9 cellular contexts compared by ENCODE assay signal in the genomic region with DNA sequence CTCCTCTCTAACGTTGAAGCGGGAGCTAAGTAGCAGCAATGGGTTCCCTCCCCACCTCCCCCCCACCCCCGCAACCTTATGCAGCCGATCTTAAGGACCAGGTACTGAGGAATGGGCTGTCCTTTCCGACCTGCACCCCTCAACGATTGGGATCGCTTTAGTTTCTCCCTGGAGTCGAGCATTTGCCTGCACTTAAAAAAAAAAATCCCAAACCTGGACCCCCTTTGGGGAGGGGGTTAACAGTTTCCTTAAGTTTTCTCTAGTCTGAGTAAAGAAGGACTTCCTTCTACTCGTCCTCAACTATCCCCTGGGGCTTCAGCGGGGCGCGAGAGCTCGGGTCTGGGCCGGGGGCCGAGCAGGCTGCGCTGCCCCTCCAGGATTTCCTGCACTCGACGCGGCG. TPM values are rescaled to one million over a fixed set of nuclear protein-coding genes. Genes with fewer than 3 reads are reported as not detected.
DNase-seq lines count a peak whose midpoint lies in the region; ATAC-seq and TF ChIP-seq lines count a peak whose summit lies in the region.
"Had no signal": no experiment of that assay in that cellular context is flagged by ENCODE, and none has a peak within 500 bp of the region (broad histone marks: within the 10 kb centered on the region; RNA-seq: fewer than 3 reads in every experiment).

No MANE protein-coding gene starts in this region.

- peak overlapping the region; percentile 71 for H3K4me2 ChIP-seq in hepatocyte

- H3K79me2 ChIP-seq in hepatocyte = no peaks in the 10 kb centered on the region

- H3K9me3 ChIP-seq in T-helper 17 cell (ENCODE audit: control insufficient read depth, low read length, poor library complexity, severe bottlenecking) = no peaks in the 10 kb centered on the region
- H3K9me3 ChIP-seq in hepatocyte (ENCODE audit: low read depth) = no peaks in the 10 kb centered on the region

- no peak for DNase-seq in activated CD4-positive, alpha-beta T cell treated with anti-CD3 and anti-CD28 coated beads, Interleukin-2, amount 10 ng/mL, durations not matched to agents 7 days and 5 days
- no peak for DNase-seq in activated CD4-positive, alpha-beta T cell treated with anti-CD3 and anti-CD28 coated beads for 1 hour
- DNase-seq in T-helper 17 cell (no peak), hepatocyte (ENCODE audit: low spot score) (no peak), DMS79 (lab: John Stamatoyannopoulos, UW) (no peak), GM10266 (ENCODE audit: extremely low spot score) (no peak)
- DNase-seq in stimulated activated naive B cell treated with anti-CD40 and anti-IgM and Interleukin-4, amounts not matched to agents 10 μg/mL and 1 μg/mL and 100 μg/mL, for 72 hours = no peak
- DNase-seq: NCI-H1048 had no signal

- H3K9me3 Mint-ChIP-seq in activated CD4-positive, alpha-beta T cell treated with anti-CD3 and anti-CD28 coated beads, Interleukin-2, amount 10 ng/mL, durations not matched to agents 7 days and 5 days = no peaks in the 10 kb centered on the region
- no peaks in the 10 kb centered on the region for H3K9me3 Mint-ChIP-seq in stimulated activated naive B cell treated with anti-CD40 and anti-IgM and Interleukin-4, amounts not matched to agents 10 μg/mL and 1 μg/mL and 100 μg/mL, for 72 hours

- peaks cover 2% of the 10 kb centered on the region for H3K36me3 Mint-ChIP-seq in activated CD4-positive, alpha-beta T cell treated with anti-CD3 and anti-CD28 coated beads, Interleukin-2, amount 10 ng/mL, durations not matched to agents 7 days and 5 days (ENCODE audit: low read depth)
- peaks cover 2% of the 10 kb centered on the region for H3K36me3 Mint-ChIP-seq in T-helper 17 cell (ENCODE audit: low read depth)
- no peaks in the 10 kb centered on the region for H3K36me3 Mint-ChIP-seq in stimulated activated naive B cell treated with anti-CD40 and anti-IgM and Interleukin-4, amounts not matched to agents 10 μg/mL and 1 μg/mL and 100 μg/mL, for 72 hours

- peak overlapping the region; percentile 60 for H2AFZ ChIP-seq in hepatocyte

- H3K27me3 ChIP-seq in hepatocyte = no peaks in the 10 kb centered on the region

- H3K36me3 ChIP-seq in hepatocyte (replicated peaks; ENCODE audit: insufficient read depth, low read depth) = no peaks in the 10 kb centered on the region

- H3K4me3 ChIP-seq in hepatocyte = no peak overlapping the region

- peaks cover 10% of the 10 kb centered on the region for H3K27me3 Mint-ChIP-seq in activated CD4-positive, alpha-beta T cell treated with anti-CD3 and anti-CD28 coated beads, Interleukin-2, amount 10 ng/mL, durations not matched to agents 7 days and 5 days
- H3K27me3 Mint-ChIP-seq in T-helper 17 cell = no peaks in the 10 kb centered on the region
- H3K27me3 Mint-ChIP-seq in stimulated activated naive B cell treated with anti-CD40 and anti-IgM and Interleukin-4, amounts not matched to agents 10 μg/mL and 1 μg/mL and 100 μg/mL, for 72 hours = peaks cover 0 to 8% of the 10 kb centered on the region in 2 donors

- CTCF ChIA-PET in activated CD4-positive, alpha-beta T cell treated with anti-CD3 and anti-CD28 coated beads, Interleukin-2, amount 10 ng/mL, durations not matched to agents 7 days and 5 days (lab: Charles Lee) = interaction anchor here (0.8 to 1.5 kb wide), 4 partner anchors 10 to 41 kb away, joined by 3 to 8 read pairs (median 4); no protein-coding TSS in a partner anchor

- ATAC-seq in T-helper 17 cell = no peak
- ATAC-seq in stimulated activated naive B cell treated with anti-CD40 and anti-IgM and Interleukin-4, amounts not matched to agents 10 μg/mL and 1 μg/mL and 100 μg/mL, for 72 hours (replicated peaks) = no peak
- no peak for ATAC-seq in HG02588 (IDR thresholded peaks at IDR 0.05; ENCODE audit: unreplicated experiment)

- TF ChIP-seq CTCF in hepatocyte (IDR thresholded peaks at IDR 0.05; ENCODE audit: poor library complexity) (no peak), GM10266 (IDR thresholded peaks at IDR 0.05; ENCODE audit: control insufficient read depth, insufficient read depth, low read depth, missing control alignments) (no peak)

- H3K4me1 ChIP-seq in hepatocyte (ENCODE audit: insufficient read depth) = no peaks in the 10 kb centered on the region

- H3K4me1 Mint-ChIP-seq in activated CD4-positive, alpha-beta T cell treated with anti-CD3 and anti-CD28 coated beads, Interleukin-2, amount 10 ng/mL, durations not matched to agents 7 days and 5 days = peaks cover 45% of the 10 kb centered on the region
- peaks cover 16% of the 10 kb centered on the region for H3K4me1 Mint-ChIP-seq in T-helper 17 cell
- peaks cover 16 to 34% of the 10 kb centered on the region in 2 donors for H3K4me1 Mint-ChIP-seq in stimulated activated naive B cell treated with anti-CD40 and anti-IgM and Interleukin-4, amounts not matched to agents 10 μg/mL and 1 μg/mL and 100 μg/mL, for 72 hours

- peak overlapping the region; percentile 56 for H3K4me3 Mint-ChIP-seq in activated CD4-positive, alpha-beta T cell treated with anti-CD3 and anti-CD28 coated beads, Interleukin-2, amount 10 ng/mL, durations not matched to agents 7 days and 5 days
- peak overlapping the region; percentile 77 for H3K4me3 Mint-ChIP-seq in T-helper 17 cell
- H3K4me3 Mint-ChIP-seq in stimulated activated naive B cell treated with anti-CD40 and anti-IgM and Interleukin-4, amounts not matched to agents 10 μg/mL and 1 μg/mL and 100 μg/mL, for 72 hours = peak overlapping the region; percentile 73 to 79

- POLR2A ChIA-PET in activated CD4-positive, alpha-beta T cell treated with anti-CD3 and anti-CD28 coated beads, Interleukin-2, amount 10 ng/mL, durations not matched to agents 7 days and 5 days (lab: Charles Lee) = no interaction called here

- H3K27ac Mint-ChIP-seq in activated CD4-positive, alpha-beta T cell treated with anti-CD3 and anti-CD28 coated beads, Interleukin-2, amount 10 ng/mL, durations not matched to agents 7 days and 5 days = no peak overlapping the region
- H3K27ac Mint-ChIP-seq in T-helper 17 cell = no peak overlapping the region
- H3K27ac Mint-ChIP-seq in stimulated activated naive B cell treated with anti-CD40 and anti-IgM and Interleukin-4, amounts not matched to agents 10 μg/mL and 1 μg/mL and 100 μg/mL, for 72 hours = peak overlapping the region; percentile 69

- H3K9me2 ChIP-seq in hepatocyte (replicated peaks; ENCODE audit: insufficient read depth) = no peaks in the 10 kb centered on the region

- H4K20me1 ChIP-seq in hepatocyte (ENCODE audit: insufficient read depth, poor library complexity, severe bottlenecking) = no peaks in the 10 kb centered on the region

- H3K27ac ChIP-seq in hepatocyte = no peak overlapping the region

- 46% methylated on average over 17 of the region's 20 CpGs for WGBS in hepatocyte (ENCODE audit: low lambda C conversion rate, missing lambda C conversion rate)

RNA-seq across cellular contexts. Expression of a gene that starts 25.7 kb away (rescaled TPM):
- total RNA-seq in activated CD4-positive, alpha-beta T cell treated with anti-CD3 and anti-CD28 coated beads, Interleukin-2, amount 10 ng/mL, durations not matched to agents 7 days and 5 days = 1 to 10 TPM; 4.0 to 4.5 TPM
- total RNA-seq in T-helper 17 cell (10 to 100 TPM in 1 of 2 donors, 1 to 10 TPM in 1; 8.0 to 10.8 TPM), hepatocyte (3.0 and 3.4 TPM in 2 replicates)
- polyA plus RNA-seq in hepatocyte = 8.0 and 9.2 TPM in 2 replicates

RNA-seq across cellular contexts. Expression of a gene that starts 50.8 kb away (rescaled TPM):
- 10 to 100 TPM; 26.4 to 28.6 TPM for total RNA-seq in activated CD4-positive, alpha-beta T cell treated with anti-CD3 and anti-CD28 coated beads, Interleukin-2, amount 10 ng/mL, durations not matched to agents 7 days and 5 days
- total RNA-seq in T-helper 17 cell (10 to 100 TPM; 11.3 to 12.3 TPM), hepatocyte (11.4 and 13.1 TPM in 2 replicates)
- 8.7 and 10.5 TPM in 2 replicates for polyA plus RNA-seq in hepatocyte
